ENCODE assay signal across 11 cellular contexts in genomic region chr4:15832523-15833451, GRCh38. TPM values are rescaled to one million over a fixed set of nuclear protein-coding genes. Genes with fewer than 3 reads are reported as not detected.
A peak's percentile ranks its signal among the peaks of the same experiment; 100 is the strongest.
DNase-seq lines count a peak whose midpoint lies in the region; ATAC-seq and TF ChIP-seq lines count a peak whose summit lies in the region.
"Had no signal": no experiment of that assay in that cellular context is flagged by ENCODE, and none has a peak within 500 bp of the region (broad histone marks: within the 10 kb centered on the region; RNA-seq: fewer than 3 reads in every experiment).

No MANE protein-coding gene starts in this region.

- DNase-seq in NOMO-1 treated with DMSO at 0.1 percent for 48 hours (lab: John Stamatoyannopoulos, UW; ENCODE audit: unreplicated experiment): peak; percentile 77
- no peak for DNase-seq in foreskin keratinocyte
- DNase-seq in dermis blood vessel endothelial cell: no peak
- no peak for DNase-seq in cardiac septum (ENCODE audit: low spot score)
- DNase-seq: MG63, PC-3, T-helper 1 cell had no signal

- H3K27ac ChIP-seq in foreskin keratinocyte: no peak overlapping the region

- intact Hi-C loops in cardiac septum (cut with DNase I): no loop called here

- no peak for TF ChIP-seq CTCF in foreskin keratinocyte (conservative IDR thresholded peaks at IDR 0.05)

- ATAC-seq in GM18511 (IDR thresholded peaks at IDR 0.05; ENCODE audit: unreplicated experiment) (peak; percentile 53), GM21786 (IDR thresholded peaks at IDR 0.05; ENCODE audit: unreplicated experiment) (peak; percentile 69), foreskin keratinocyte (peak; percentile 26), HG02884 (IDR thresholded peaks at IDR 0.05; ENCODE audit: unreplicated experiment) (no peak)
- ATAC-seq: left lobe of liver, PC-3 had no signal

- H3K27me3 ChIP-seq in foreskin keratinocyte: no peaks in the 10 kb centered on the region
- H3K27me3 ChIP-seq: MG63 had no signal

- H3K4me1 ChIP-seq in foreskin keratinocyte: peaks cover 4% of the 10 kb centered on the region

RNA-seq across cellular contexts. Expression of gene CD38, which starts 54.7 kb away (rescaled TPM):
- total RNA-seq in foreskin keratinocyte (not detected in 2 replicates), dermis blood vessel endothelial cell (9.4 and 22.0 TPM in 2 replicates), cardiac septum (0.92 TPM)
- polyA plus RNA-seq in foreskin keratinocyte: 0.07 TPM in 1 of 2 replicates, not detected in the other
- total RNA-seq: PC-3 had no signal
